Comparison of ENCODE assay signal across 8 cellular contexts in genomic region chr4:2962099-2962455, GRCh38. TPM values are rescaled to one million over a fixed set of nuclear protein-coding genes. Genes with fewer than 3 reads are reported as not detected.
DNase-seq lines count a peak whose midpoint lies in the region; ATAC-seq and TF ChIP-seq lines count a peak whose summit lies in the region.

No MANE protein-coding gene starts in this region.

- peaks cover 5% of the 10 kb centered on the region for H3K36me3 ChIP-seq in H7 (replicated peaks; ENCODE audit: control insufficient read depth, insufficient read depth, low read length)

- peak overlapping the region; percentile 81 for H3K4me3 Mint-ChIP-seq in activated CD4-positive, alpha-beta T cell treated with anti-CD3 and anti-CD28 coated beads, Interleukin-2, amount 10 ng/mL, durations not matched to agents 7 days and 5 days
- H3K4me3 Mint-ChIP-seq in glutamatergic neuron (ENCODE audit: unreplicated experiment) = peak overlapping the region; percentile 93

- CTCF ChIA-PET in activated CD4-positive, alpha-beta T cell treated with anti-CD3 and anti-CD28 coated beads, Interleukin-2, amount 10 ng/mL, durations not matched to agents 7 days and 5 days (lab: Charles Lee) = interaction anchor here (0.6 to 2.2 kb wide), 13 partner anchors 8 to 427 kb away, joined by 3 to 5 read pairs (median 3); no protein-coding TSS in a partner anchor

- H3K27ac Mint-ChIP-seq in activated CD4-positive, alpha-beta T cell treated with anti-CD3 and anti-CD28 coated beads, Interleukin-2, amount 10 ng/mL, durations not matched to agents 7 days and 5 days = peak overlapping the region; percentile 83
- H3K27ac Mint-ChIP-seq in glutamatergic neuron (ENCODE audit: unreplicated experiment) = peak overlapping the region; percentile 46

- H3K9me3 Mint-ChIP-seq in activated CD4-positive, alpha-beta T cell treated with anti-CD3 and anti-CD28 coated beads, Interleukin-2, amount 10 ng/mL, durations not matched to agents 7 days and 5 days = no peaks in the 10 kb centered on the region
- peaks cover 12% of the 10 kb centered on the region for H3K9me3 Mint-ChIP-seq in glutamatergic neuron (ENCODE audit: unreplicated experiment)

- TF ChIP-seq CTCF in glutamatergic neuron (IDR thresholded peaks at IDR 0.05; ENCODE audit: partially characterized antibody, unreplicated experiment) = no peak

- H3K27me3 Mint-ChIP-seq in activated CD4-positive, alpha-beta T cell treated with anti-CD3 and anti-CD28 coated beads, Interleukin-2, amount 10 ng/mL, durations not matched to agents 7 days and 5 days = peaks cover 3% of the 10 kb centered on the region
- H3K27me3 Mint-ChIP-seq in glutamatergic neuron (ENCODE audit: unreplicated experiment) = peaks cover 8% of the 10 kb centered on the region

- peaks cover 25% of the 10 kb centered on the region for H3K36me3 Mint-ChIP-seq in activated CD4-positive, alpha-beta T cell treated with anti-CD3 and anti-CD28 coated beads, Interleukin-2, amount 10 ng/mL, durations not matched to agents 7 days and 5 days (ENCODE audit: low read depth)
- H3K36me3 Mint-ChIP-seq in glutamatergic neuron (ENCODE audit: unreplicated experiment) = no peaks in the 10 kb centered on the region

- peak; percentile 24 to 41 for DNase-seq in AML-193 (lab: John Stamatoyannopoulos, UW)
- DNase-seq in H7 = peak; percentile 20
- peak; percentile 59 for DNase-seq in activated CD4-positive, alpha-beta T cell treated with anti-CD3 and anti-CD28 coated beads, Interleukin-2, amount 10 ng/mL, durations not matched to agents 7 days and 5 days
- no peak for DNase-seq in glutamatergic neuron
- DNase-seq in stimulated activated CD4-positive, alpha-beta T cell treated with anti-CD3 and anti-CD28 coated beads, Interleukin-1b, Interleukin-23, amount 100 ng/mL, for 48 hours = peak; percentile 81

- peak overlapping the region; percentile 75 for H3K4me3 ChIP-seq in H7 (ENCODE audit: insufficient read depth, low read depth, low read length)

- ATAC-seq in GM21619 (IDR thresholded peaks at IDR 0.05; ENCODE audit: unreplicated experiment) (no peak), HG03571 (IDR thresholded peaks at IDR 0.05; ENCODE audit: unreplicated experiment) (no peak), GM18909 (IDR thresholded peaks at IDR 0.05; ENCODE audit: poor library complexity, unreplicated experiment) (no peak)

- peaks cover 44% of the 10 kb centered on the region for H3K4me1 Mint-ChIP-seq in activated CD4-positive, alpha-beta T cell treated with anti-CD3 and anti-CD28 coated beads, Interleukin-2, amount 10 ng/mL, durations not matched to agents 7 days and 5 days
- peaks cover 26% of the 10 kb centered on the region for H3K4me1 Mint-ChIP-seq in glutamatergic neuron (ENCODE audit: low read depth, unreplicated experiment)

- POLR2A ChIA-PET in activated CD4-positive, alpha-beta T cell treated with anti-CD3 and anti-CD28 coated beads, Interleukin-2, amount 10 ng/mL, durations not matched to agents 7 days and 5 days (lab: Charles Lee) = interaction anchor here (0.6 kb wide), 1 partner anchor 8 kb away, joined by 3 read pairs; no protein-coding TSS in a partner anchor

- peaks cover 7% of the 10 kb centered on the region for H3K27me3 ChIP-seq in H7 (ENCODE audit: control insufficient read depth, insufficient read depth, low read length)

RNA-seq across cellular contexts. Expression of gene NOP14, which starts 1.1 kb away (rescaled TPM):
- total RNA-seq in H7 (2014; rRNA removed; shearing (Covaris generic)) = 17.3 and 19.2 TPM in 2 replicates
- 10 to 100 TPM; 49.1 to 50.7 TPM for total RNA-seq in activated CD4-positive, alpha-beta T cell treated with anti-CD3 and anti-CD28 coated beads, Interleukin-2, amount 10 ng/mL, durations not matched to agents 7 days and 5 days
- 17.2 TPM for total RNA-seq in glutamatergic neuron (ENCODE audit: unreplicated experiment)

RNA-seq across cellular contexts. Expression of gene GRK4, which starts 1.3 kb away (rescaled TPM):
- total RNA-seq in H7 (2014; rRNA removed; shearing (Covaris generic)) = 0.48 and 1.9 TPM in 2 replicates
- total RNA-seq in activated CD4-positive, alpha-beta T cell treated with anti-CD3 and anti-CD28 coated beads, Interleukin-2, amount 10 ng/mL, durations not matched to agents 7 days and 5 days = 1 to 10 TPM; 2.5 to 5.2 TPM
- total RNA-seq in glutamatergic neuron (ENCODE audit: unreplicated experiment) = 34.5 TPM
